8 cellular contexts compared by ENCODE assay signal in genomic region chr5:98499892-98500291, GRCh38.
"Had no signal": no experiment of that assay in that cellular context is flagged by ENCODE, and none has a peak within 500 bp of the region (broad histone marks: within the 10 kb centered on the region; RNA-seq: fewer than 3 reads in every experiment).

No MANE protein-coding gene starts in this region.

- H3K4me3 ChIP-seq: GM23248, HAP-1, K562 had no signal

- H3K9ac ChIP-seq: GM23248 had no signal

- H2AFZ ChIP-seq: GM23248 had no signal

- H3K27ac ChIP-seq: GM23248, HL-60 had no signal

- DNase-seq: GM23248, GOT3, H7, HFFc6, IMR-90 had no signal

- H3K9me3 ChIP-seq: HAP-1 had no signal

- H3K36me3 ChIP-seq: HAP-1 had no signal

- H3K4me1 ChIP-seq: HAP-1 had no signal
